1 cellular context compared by ENCODE assay signal in the genomic region with DNA sequence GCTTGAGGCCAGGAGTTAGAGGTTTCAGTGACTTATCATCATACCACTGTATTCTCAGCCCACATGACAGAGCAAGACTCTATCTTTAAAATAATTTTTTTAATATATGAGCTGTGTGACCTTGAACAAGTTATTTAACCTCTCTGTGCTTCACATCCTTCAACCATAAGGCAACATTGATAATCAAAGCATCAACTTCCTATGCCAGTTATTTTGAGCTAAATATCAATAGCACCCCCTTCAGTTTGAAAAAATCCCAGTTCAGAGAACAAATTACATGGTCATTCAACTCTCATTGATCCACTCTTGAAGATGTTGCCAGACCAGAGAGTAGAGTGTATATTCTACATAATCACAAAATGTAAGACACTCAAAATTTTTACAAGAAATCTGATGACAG.
TF ChIP-seq lines count a peak whose summit lies in the region.

No MANE protein-coding gene starts in this region.

TF ChIP-seq in SK-N-SH treated with all-trans-retinoic acid at 6 μM for 48 hours, 23 proteins besides CTCF, POLR2A, EP300 and RAD21 (continued from another document):
- TF ChIP-seq, protein P1, sequence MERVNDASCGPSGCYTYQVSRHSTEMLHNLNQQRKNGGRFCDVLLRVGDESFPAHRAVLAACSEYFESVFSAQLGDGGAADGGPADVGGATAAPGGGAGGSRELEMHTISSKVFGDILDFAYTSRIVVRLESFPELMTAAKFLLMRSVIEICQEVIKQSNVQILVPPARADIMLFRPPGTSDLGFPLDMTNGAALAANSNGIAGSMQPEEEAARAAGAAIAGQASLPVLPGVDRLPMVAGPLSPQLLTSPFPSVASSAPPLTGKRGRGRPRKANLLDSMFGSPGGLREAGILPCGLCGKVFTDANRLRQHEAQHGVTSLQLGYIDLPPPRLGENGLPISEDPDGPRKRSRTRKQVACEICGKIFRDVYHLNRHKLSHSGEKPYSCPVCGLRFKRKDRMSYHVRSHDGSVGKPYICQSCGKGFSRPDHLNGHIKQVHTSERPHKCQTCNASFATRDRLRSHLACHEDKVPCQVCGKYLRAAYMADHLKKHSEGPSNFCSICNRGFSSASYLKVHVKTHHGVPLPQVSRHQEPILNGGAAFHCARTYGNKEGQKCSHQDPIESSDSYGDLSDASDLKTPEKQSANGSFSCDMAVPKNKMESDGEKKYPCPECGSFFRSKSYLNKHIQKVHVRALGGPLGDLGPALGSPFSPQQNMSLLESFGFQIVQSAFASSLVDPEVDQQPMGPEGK (CRISPR knock-in tag; IDR thresholded peaks at IDR 0.05; ENCODE audit: borderline replicate concordance), result no peak
- TF ChIP-seq ISL1 (CRISPR knock-in tag; IDR thresholded peaks at IDR 0.05), result no peak
